8 cellular contexts compared by ENCODE assay signal in the genomic region with DNA sequence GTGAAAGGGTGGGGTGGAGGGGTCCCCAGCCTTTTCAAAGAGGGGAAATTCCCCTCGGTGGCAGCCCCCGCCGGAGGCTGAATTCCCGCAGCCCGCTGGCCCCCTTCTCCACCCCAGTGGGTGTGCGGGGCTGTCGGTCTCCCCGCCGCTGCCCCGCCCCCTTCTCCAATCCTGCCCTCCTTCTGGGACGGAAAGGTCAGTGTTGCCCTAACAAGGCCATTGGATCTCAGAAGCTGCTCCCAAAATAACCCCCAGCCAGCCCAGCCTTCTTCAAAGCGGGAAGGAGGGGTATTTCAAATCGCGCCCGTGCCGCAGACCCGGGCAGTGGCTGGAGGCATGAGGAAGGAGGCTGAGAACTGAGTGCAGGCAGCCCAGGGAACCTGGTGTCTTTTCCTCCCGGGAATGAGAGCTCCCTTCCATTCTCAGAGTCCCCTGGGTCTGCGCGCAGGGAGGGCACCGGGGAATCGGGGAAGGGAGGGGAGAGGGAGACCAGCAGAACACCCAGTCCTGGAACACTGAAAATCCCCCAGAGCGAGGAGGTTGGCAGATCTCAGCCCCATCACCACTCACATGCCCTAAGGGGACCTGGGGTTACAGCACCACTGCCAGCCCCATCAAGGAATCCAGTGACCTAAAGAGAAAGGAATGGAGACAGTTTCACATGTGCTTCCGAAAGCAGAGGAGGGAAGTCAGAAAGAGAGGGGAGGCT. TPM values are rescaled to one million over a fixed set of nuclear protein-coding genes. Genes with fewer than 3 reads are reported as not detected.
DNase-seq lines count a peak whose midpoint lies in the region; ATAC-seq and TF ChIP-seq lines count a peak whose summit lies in the region.

TSS of gene JPH2 (minus strand) at position 135 of the 709 bp plus-strand sequence. CDS start 483 bp downstream, outside the sequence.

- ATAC-seq in heart left ventricle (peak; percentile 88 to 90 (median 88)), psoas muscle (peak; percentile 70 to 84 (median 78)), HG03439 (IDR thresholded peaks at IDR 0.05; ENCODE audit: unreplicated experiment) (no peak)

- 0 to 2% (median 1%) methylated on average over 14 to 24 of the region's 24 CpGs for WGBS in heart left ventricle, 4 donors
- WGBS in psoas muscle, 3 donors: 1 to 2% (median 2%) methylated on average over 22 to 24 of the region's 24 CpGs

- peak; percentile 58 to 69 for TF ChIP-seq POLR2A in heart left ventricle (IDR thresholded peaks at IDR 0.05)

- H3K4me3 ChIP-seq in WI38 (ENCODE audit: low read depth, low read length): peak within 1 kb of the TSS; percentile 62
- peak within 1 kb of the TSS; percentile 46 to 87 (median 65) for H3K4me3 ChIP-seq in heart left ventricle
- peak within 1 kb of the TSS; percentile 84 for H3K4me3 ChIP-seq in psoas muscle

- H3K36me3 ChIP-seq in heart left ventricle (peaks cover 0 to 2% (median 0%) of the 10 kb centered on the region in 9 donors), psoas muscle (ENCODE audit: insufficient read depth in 1 of 2, low read depth in 1 of 2) (no peaks in the 10 kb centered on the region)

- H3K4me1 ChIP-seq in heart left ventricle (peaks cover 0 to 33% (median 19%) of the 10 kb centered on the region in 12 donors), psoas muscle (peaks cover 54% of the 10 kb centered on the region)

- intact Hi-C loops in heart left ventricle (cut with DNase I) (loop anchor here in 5 of 10 donors (1.0 to 5.0 kb wide), 4 partner anchors 21 to 71 kb away; no protein-coding TSS in a partner anchor), psoas muscle (cut with DNase I) (loop anchor here (2.0 to 5.0 kb wide), 2 partner anchors 40 to 42 kb away; no protein-coding TSS in a partner anchor)

- H3K9me3 ChIP-seq in heart left ventricle (no peaks in the 10 kb centered on the region), psoas muscle (no peaks in the 10 kb centered on the region)

- DNase-seq in HCEC 1CT: peak; percentile 62
- peak; percentile 76 to 88 (median 84) for DNase-seq in heart left ventricle
- DNase-seq in psoas muscle: peak; percentile 71 to 88
- DNase-seq in caudate nucleus (lab: John Stamatoyannopoulos, UW): no peak
- no peak for DNase-seq in activated naive CD4-positive, alpha-beta T cell treated with anti-CD3 and anti-CD28 coated beads, Interleukin-2, amount 50 U/mL, for 16 hours
- no peak for DNase-seq in NCI-H1048 (lab: John Stamatoyannopoulos, UW)

- H3K27me3 ChIP-seq in heart left ventricle: peaks cover 0 to 21% (median 0%) of the 10 kb centered on the region in 9 donors
- no peaks in the 10 kb centered on the region for H3K27me3 ChIP-seq in psoas muscle (ENCODE audit: insufficient read depth in 3 of 3, low read length in 2 of 3)

- H3K27ac ChIP-seq in heart left ventricle: peak within 1 kb of the TSS; percentile 72 to 97 (median 92)
- H3K27ac ChIP-seq in psoas muscle: peak within 1 kb of the TSS; percentile 94
- no peak within 1 kb of the TSS for H3K27ac ChIP-seq in caudate nucleus (ENCODE audit: low read depth, low read length)

- TF ChIP-seq CTCF in WI38 (IDR thresholded peaks at IDR 0.05; ENCODE audit: low read depth, low read length) (no peak), heart left ventricle (IDR thresholded peaks at IDR 0.05) (no peak), psoas muscle (IDR thresholded peaks at IDR 0.05) (no peak)

RNA-seq across cellular contexts. Expression of gene JPH2, which starts in this region (rescaled TPM):
- 100 to 1,000 TPM in 8 of 9 donors, 10 to 100 TPM in 1; 99.5 to 219 (median 166) TPM for total RNA-seq in heart left ventricle
- 100 to 1,000 TPM; 129 to 144 TPM for polyA plus RNA-seq in heart left ventricle
- 100 to 1,000 TPM in 1 of 4 donors, 10 to 100 TPM in 3; 48.0 to 145 (median 81.8) TPM for total RNA-seq in psoas muscle
- 10 to 100 TPM; 13.5 to 25.1 (median 19.9) TPM for polyA plus RNA-seq in psoas muscle

Comparison
In these comparisons a context has a peak if more than half of its experiments do, and no peak if none do; other contexts are left out.
1. RNA of gene JPH2 (polyA plus RNA-seq): 129 to 144 TPM in heart left ventricle; 13.5 to 25.1 TPM in psoas muscle; every median in the first group is over 4 times any median in the second.
2. DNase-seq: peak in HCEC 1CT (single experiment), heart left ventricle (5 of 5) and psoas muscle (2 of 2); none in caudate nucleus (0 of 61), activated naive CD4-positive, alpha-beta T cell treated with anti-CD3 and anti-CD28 coated beads, Interleukin-2, amount 50 U/mL, for 16 hours (single experiment) and NCI-H1048 (single experiment).
3. Peak in every context shown above with its lines, with median percentiles within 50 percentile points of each other: H3K4me3 ChIP-seq.